14 cellular contexts compared by ENCODE assay signal in the genomic region with DNA sequence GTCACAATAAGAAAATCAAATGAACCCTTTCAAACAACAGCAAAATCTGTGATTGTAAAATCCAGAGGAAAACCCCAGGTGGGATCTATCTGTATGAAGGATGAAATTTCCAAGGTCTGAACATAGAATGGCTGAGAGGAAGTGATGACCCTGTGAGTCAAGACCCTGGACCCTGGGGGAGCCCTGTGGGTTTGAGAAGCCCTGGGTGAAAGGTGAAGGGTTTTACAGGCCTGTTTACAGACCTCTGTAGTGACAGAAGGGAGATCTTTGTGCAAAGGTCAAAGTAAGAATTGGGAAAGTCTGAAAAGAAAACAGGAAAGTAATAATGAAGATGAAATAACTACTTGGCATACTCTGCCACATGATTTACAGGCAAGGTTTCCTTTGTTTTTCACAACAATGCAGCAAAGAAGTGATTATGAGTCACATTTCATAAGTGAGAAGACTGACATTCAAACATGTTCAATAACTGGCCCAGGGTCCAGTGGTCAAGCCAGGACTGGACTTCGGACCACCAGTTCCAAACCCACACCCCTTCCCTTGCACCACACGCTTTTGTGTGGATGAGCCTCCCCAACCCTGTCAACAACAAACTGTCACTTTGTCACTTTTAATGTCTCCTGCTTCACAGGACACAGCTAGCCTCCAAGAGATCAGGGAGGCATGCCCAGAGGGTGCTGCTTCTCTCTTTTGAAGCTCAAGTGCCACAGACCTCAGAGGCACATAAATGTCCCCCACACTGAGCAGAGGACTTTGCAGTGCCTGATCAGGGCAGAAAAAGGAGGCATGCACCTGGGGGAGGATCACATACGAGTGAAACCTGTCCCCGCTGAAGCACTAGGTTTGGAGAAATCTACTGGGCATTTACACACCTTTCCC.
DNase-seq lines count a peak whose midpoint lies in the region; ATAC-seq and TF ChIP-seq lines count a peak whose summit lies in the region.
"Had no signal": no experiment of that assay in that cellular context is flagged by ENCODE, and none has a peak within 500 bp of the region (broad histone marks: within the 10 kb centered on the region; RNA-seq: fewer than 3 reads in every experiment).

No MANE protein-coding gene starts in this region.

- intact Hi-C loops in head of caudate nucleus (cut with DNase I): no loop called here

- H3K9me2 ChIP-seq in OCI-LY1 (ENCODE audit: low read depth, low read length): no peaks in the 10 kb centered on the region

- H3K4me3 Mint-ChIP-seq in memory B cell: peak overlapping the region; percentile 97
- H3K4me3 Mint-ChIP-seq: H9 had no signal

- no peaks in the 10 kb centered on the region for H3F3A ChIP-seq in OCI-LY1 (ENCODE audit: insufficient read depth, low read length)

- H3K27me3 Mint-ChIP-seq in memory B cell: no peaks in the 10 kb centered on the region

- no peak overlapping the region for H2AFZ ChIP-seq in OCI-LY1 (ENCODE audit: low read length)

- TF ChIP-seq CTCF in OCI-LY1 (IDR thresholded peaks at IDR 0.05; ENCODE audit: low read length): no peak

- peaks cover 8% of the 10 kb centered on the region for H3K36me3 Mint-ChIP-seq in memory B cell

- H3K9me3 ChIP-seq in OCI-LY1 (ENCODE audit: low read length): no peaks in the 10 kb centered on the region

- peaks cover 26% of the 10 kb centered on the region for H3K36me3 ChIP-seq in OCI-LY1 (ENCODE audit: insufficient read depth, low read length)

- no peaks in the 10 kb centered on the region for H4K20me1 ChIP-seq in OCI-LY1 (ENCODE audit: insufficient read depth, low read length)

- ATAC-seq in GM18858 (IDR thresholded peaks at IDR 0.05; ENCODE audit: unreplicated experiment) (peak; percentile 3), GM21576 (IDR thresholded peaks at IDR 0.05; ENCODE audit: unreplicated experiment) (peak; percentile 9), memory B cell (ENCODE audit: low read depth) (peak; percentile 12), HG02970 (IDR thresholded peaks at IDR 0.05; ENCODE audit: low FRiP score, unreplicated experiment) (no peak)

- peak overlapping the region; percentile 85 for H3K4me2 ChIP-seq in OCI-LY1 (ENCODE audit: low read length)

- no peak for DNase-seq in memory B cell (ENCODE audit: low spot score in 2 of 2)
- no peak for DNase-seq in islet precursor cell
- DNase-seq in RKO (ENCODE audit: low spot score): no peak
- DNase-seq in head of caudate nucleus: no peak
- DNase-seq: aorta, DMS153, H9, NCI-H1092 treated with DMSO at 0.1 percent for 48 hours, NCI-H748 treated with DMSO at 0.1 percent for 48 hours, small intestine had no signal

- peak overlapping the region; percentile 96 for H3K27ac Mint-ChIP-seq in memory B cell
- H3K27ac Mint-ChIP-seq: H9 had no signal

- peak overlapping the region; percentile 95 for H3K27ac ChIP-seq in OCI-LY1 (ENCODE audit: low read depth, low read length, poor library complexity, severe bottlenecking)

- peaks cover 43% of the 10 kb centered on the region for H3K79me2 ChIP-seq in OCI-LY1 (ENCODE audit: insufficient read depth, low read length)

- H3K4me1 ChIP-seq in OCI-LY1 (ENCODE audit: insufficient read depth, low read length, severe bottlenecking): peaks cover 78% of the 10 kb centered on the region

- H3K9ac ChIP-seq in OCI-LY1 (ENCODE audit: low read length): peak overlapping the region; percentile 76

- no peaks in the 10 kb centered on the region for H3K27me3 ChIP-seq in OCI-LY1 (ENCODE audit: insufficient read depth, low read length)

- peak overlapping the region; percentile 69 for H3K4me3 ChIP-seq in OCI-LY1 (ENCODE audit: low read depth, low read length, poor library complexity, severe bottlenecking)

- H3K4me1 Mint-ChIP-seq in memory B cell: peaks cover 64% of the 10 kb centered on the region

- H3K9me3 Mint-ChIP-seq in memory B cell: no peaks in the 10 kb centered on the region
